ENCODE assay signal across 15 cellular contexts in genomic region chr4:109441858-109442480, GRCh38. TPM values are rescaled to one million over a fixed set of nuclear protein-coding genes. Genes with fewer than 3 reads are reported as not detected.
DNase-seq lines count a peak whose midpoint lies in the region; ATAC-seq and TF ChIP-seq lines count a peak whose summit lies in the region.
"Had no signal": no experiment of that assay in that cellular context is flagged by ENCODE, and none has a peak within 500 bp of the region (broad histone marks: within the 10 kb centered on the region; RNA-seq: fewer than 3 reads in every experiment).

No MANE protein-coding gene starts in this region.

- DNase-seq in CD4-positive, alpha-beta T cell, result no peak
- DNase-seq in Karpas-422, result no peak
- peak; percentile 39 for DNase-seq in astrocyte of the hippocampus (ENCODE audit: low read depth, low spot score)
- DNase-seq in left lobe of liver (ENCODE audit: low spot score), result no peak
- DNase-seq in amygdala (lab: John Stamatoyannopoulos, UW), result no peak
- DNase-seq in NCI-H2227 treated with DMSO at 0.1 percent for 48 hours (lab: John Stamatoyannopoulos, UW), result no peak
- DNase-seq in activated gamma-delta T cell treated with Interleukin-2 at 50 U/mL for 16 hours, result no peak
- no peak for DNase-seq in NCI-H526 (lab: John Stamatoyannopoulos, UW)
- DNase-seq: activated T-cell treated with anti-CD3 and anti-CD28 coated beads, Interleukin-2, amount 50 U/mL, for 72 hours; dorsolateral prefrontal cortex; left cardiac atrium; NCI-H1417 treated with DMSO at 0.1 percent for 48 hours; small intestine; stimulated activated naive CD4-positive, alpha-beta T cell treated with Interleukin-2 at 50 U/mL for 16 hours; uterus had no signal

- H3K4me2 ChIP-seq in Karpas-422 (ENCODE audit: low read depth, low read length, poor library complexity, severe bottlenecking), result peak overlapping the region; percentile 70

- TF ChIP-seq CTCF in CD4-positive, alpha-beta T cell (IDR thresholded peaks at IDR 0.05), result no peak

- POLR2A ChIA-PET in CD4-positive, alpha-beta T cell (lab: Charles Lee), result no interaction called here

- no peak overlapping the region for H3K27ac Mint-ChIP-seq in CD4-positive, alpha-beta T cell
- H3K27ac Mint-ChIP-seq: activated T-cell treated with anti-CD3 and anti-CD28 coated beads, Interleukin-2, amount 50 U/mL, for 72 hours had no signal

- no peaks in the 10 kb centered on the region for H3K9me2 ChIP-seq in Karpas-422 (replicated peaks; ENCODE audit: insufficient read depth, low read length)

- no peaks in the 10 kb centered on the region for H3K27me3 Mint-ChIP-seq in CD4-positive, alpha-beta T cell

- H3K9ac ChIP-seq in Karpas-422 (ENCODE audit: low read length), result no peak overlapping the region

- no peak overlapping the region for H3K27ac ChIP-seq in CD4-positive, alpha-beta T cell (ENCODE audit: low read depth, low read length)
- peak overlapping the region; percentile 91 for H3K27ac ChIP-seq in Karpas-422 (ENCODE audit: low read length)
- H3K27ac ChIP-seq: dorsolateral prefrontal cortex had no signal

- H3K79me2 ChIP-seq in Karpas-422 (ENCODE audit: low read length), result peaks cover 97% of the 10 kb centered on the region

- intact Hi-C loops in CD4-positive, alpha-beta T cell (cut with DNase I, micrococcal nuclease), result no loop called here

- H3K27me3 ChIP-seq in CD4-positive, alpha-beta T cell (ENCODE audit: control insufficient read depth, insufficient read depth, low read length), result no peaks in the 10 kb centered on the region
- H3K27me3 ChIP-seq in Karpas-422 (ENCODE audit: low read length), result no peaks in the 10 kb centered on the region
- H3K27me3 ChIP-seq: dorsolateral prefrontal cortex, uterus had no signal

- peaks cover 89% of the 10 kb centered on the region for H3K4me1 ChIP-seq in Karpas-422 (ENCODE audit: low read length)

- CTCF ChIA-PET in CD4-positive, alpha-beta T cell (lab: Charles Lee), result no interaction called here

- no peak overlapping the region for H3K4me3 ChIP-seq in Karpas-422 (ENCODE audit: low read length)
- H3K4me3 ChIP-seq: dorsolateral prefrontal cortex, uterus had no signal

- H3K4me1 Mint-ChIP-seq in CD4-positive, alpha-beta T cell (ENCODE audit: low read depth), result peaks cover 83% of the 10 kb centered on the region

- H3K9me3 Mint-ChIP-seq in CD4-positive, alpha-beta T cell, result no peaks in the 10 kb centered on the region

- peak overlapping the region; percentile 34 for H3K4me3 Mint-ChIP-seq in CD4-positive, alpha-beta T cell
- H3K4me3 Mint-ChIP-seq: activated T-cell treated with anti-CD3 and anti-CD28 coated beads, Interleukin-2, amount 50 U/mL, for 72 hours had no signal

- H3K36me3 Mint-ChIP-seq in CD4-positive, alpha-beta T cell (ENCODE audit: low read depth), result peaks cover 27% of the 10 kb centered on the region

- peaks cover 32% of the 10 kb centered on the region for H4K20me1 ChIP-seq in Karpas-422 (ENCODE audit: insufficient read depth, low read depth, low read length)

- H3K9me3 ChIP-seq in CD4-positive, alpha-beta T cell (ENCODE audit: control insufficient read depth, low read length), result no peaks in the 10 kb centered on the region
- no peaks in the 10 kb centered on the region for H3K9me3 ChIP-seq in Karpas-422 (ENCODE audit: low read length)

- peaks cover 18% of the 10 kb centered on the region for H3K36me3 ChIP-seq in Karpas-422 (ENCODE audit: insufficient read depth, low read length)
- H3K36me3 ChIP-seq: uterus had no signal

- no peak for ATAC-seq in CD4-positive, alpha-beta T cell (ENCODE audit: poor library complexity)
- ATAC-seq in left lobe of liver, result peak; percentile 26
- ATAC-seq: activated T-cell treated with anti-CD3 and anti-CD28 coated beads, Interleukin-2, amount 50 U/mL, for 72 hours had no signal

- no peak overlapping the region for H2AFZ ChIP-seq in Karpas-422 (ENCODE audit: low read length)

RNA-seq across cellular contexts. Expression of gene SEC24B, which starts 8.4 kb away (rescaled TPM):
- 10 to 100 TPM; 41.5 to 45.9 TPM for total RNA-seq in CD4-positive, alpha-beta T cell
- total RNA-seq in Karpas-422 (2014; rRNA removed; shearing (Covaris generic); ENCODE audit: low replicate concordance), result 17.0 and 50.3 TPM in 2 replicates
- 22.0 TPM for total RNA-seq in left lobe of liver
